17 cellular contexts compared by ENCODE assay signal in the genomic region with DNA sequence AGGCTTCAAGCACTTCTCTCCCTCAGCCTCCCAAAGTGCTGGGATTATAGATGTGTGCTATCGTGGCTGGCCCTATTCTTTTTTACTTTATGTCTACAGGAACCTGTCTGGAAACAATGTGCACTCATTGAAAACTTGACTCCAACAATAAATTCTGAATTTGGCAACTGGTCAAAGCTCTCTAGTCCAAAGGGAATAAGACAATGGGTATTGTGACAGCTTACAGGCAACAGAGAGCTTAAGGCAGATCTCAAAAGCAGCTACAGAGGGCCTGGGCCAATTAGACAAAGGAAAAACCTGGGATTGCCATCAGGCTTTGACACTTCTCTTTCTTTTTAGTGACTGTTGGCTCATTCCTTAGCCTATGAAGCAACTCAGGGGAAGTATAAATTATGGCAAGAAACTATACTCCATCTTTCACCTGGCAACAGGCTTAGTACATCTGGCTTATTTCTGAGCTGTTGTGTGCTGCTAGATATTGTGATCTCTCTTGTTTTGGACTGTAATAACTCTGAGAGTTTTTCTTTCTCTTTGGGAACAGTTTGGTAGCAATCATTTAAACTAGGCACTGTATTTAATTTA.
"Had no signal": no experiment of that assay in that cellular context is flagged by ENCODE, and none has a peak within 500 bp of the region (broad histone marks: within the 10 kb centered on the region; RNA-seq: fewer than 3 reads in every experiment).

No MANE protein-coding gene starts in this region.

- H3K27me3 ChIP-seq: upper lobe of left lung had no signal

- H3K4me1 ChIP-seq: upper lobe of left lung had no signal

- H3K4me3 ChIP-seq: SK-N-MC, upper lobe of left lung had no signal

- H3K36me3 ChIP-seq: upper lobe of left lung had no signal

- H3K9me3 ChIP-seq: upper lobe of left lung had no signal

- ATAC-seq: activated CD4-positive, CD25-positive, alpha-beta regulatory T cell treated with anti-CD3 and anti-CD28 coated beads, Interleukin-2, amount 50 U/mL, for 24 hours; left lobe of liver; natural killer cell treated with Interleukin-12 subunit alpha and Interleukin-12 subunit beta and Interleukin-15 and Interleukin-18, amount 100 ng/mL, for 72 hours; sciatic nerve; stimulated activated naive CD8-positive, alpha-beta T cell treated with anti-CD3 and anti-CD28 coated beads, Interleukin-15, amount 100 ng/mL, for 72 hours had no signal

- DNase-seq: activated CD4-positive, alpha-beta T cell treated with anti-CD3 and anti-CD28 coated beads, Interleukin-2, amount 50 U/mL, for 1 hour; activated CD8-positive, alpha-beta memory T cell treated with anti-CD3 and anti-CD28 coated beads for 24 hours; aorta; endodermal cell; erythroblast; glutamatergic neuron; mesendoderm; occipital lobe; stimulated activated naive CD8-positive, alpha-beta T cell treated with anti-CD3 and anti-CD28 coated beads, Interleukin-15, amount 100 ng/mL, for 72 hours; T-helper 1 cell; T1000; upper lobe of left lung had no signal

- H3K27ac ChIP-seq: SK-N-MC, upper lobe of left lung had no signal
